ENCODE assay signal across 21 cellular contexts in the genomic region with DNA sequence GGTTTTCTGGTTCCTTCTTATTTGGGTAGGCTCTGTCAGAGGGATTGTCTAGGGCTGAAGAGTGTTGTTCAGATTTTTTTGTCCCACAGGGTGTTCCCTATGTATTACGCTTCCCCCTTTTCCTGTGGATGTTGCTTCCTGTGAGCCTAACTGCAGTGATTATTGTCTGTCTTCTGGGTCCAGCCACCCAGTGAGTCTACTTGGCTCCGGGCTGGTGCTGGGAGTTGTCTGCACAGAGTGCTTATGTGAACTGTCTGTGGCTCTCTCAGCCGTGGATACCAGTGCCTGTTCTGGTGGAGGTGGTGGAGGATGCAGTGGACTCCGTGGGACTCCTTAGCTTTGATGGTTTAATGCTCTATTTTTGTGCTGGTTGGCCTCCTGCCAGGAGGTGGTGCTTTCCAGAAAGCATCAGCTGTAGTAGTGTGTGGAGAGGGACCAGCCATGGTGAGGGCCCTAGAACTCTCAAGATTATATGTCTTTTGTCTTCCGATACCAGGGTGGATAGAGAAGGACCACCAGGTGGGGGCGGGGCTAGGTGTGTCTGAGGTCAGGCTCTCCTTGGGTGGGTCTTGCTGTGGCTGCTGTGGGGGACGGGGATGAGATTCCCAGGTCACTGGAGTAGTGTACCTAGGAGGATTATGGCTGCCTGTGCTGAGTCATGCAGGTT. TPM values are rescaled to one million over a fixed set of nuclear protein-coding genes. Genes with fewer than 3 reads are reported as not detected.
DNase-seq lines count a peak whose midpoint lies in the region; ATAC-seq lines count a peak whose summit lies in the region.
"Had no signal": no experiment of that assay in that cellular context is flagged by ENCODE, and none has a peak within 500 bp of the region (broad histone marks: within the 10 kb centered on the region; RNA-seq: fewer than 3 reads in every experiment).

No MANE protein-coding gene starts in this region.

- no peak for DNase-seq in activated naive CD4-positive, alpha-beta T cell treated with anti-CD3 and anti-CD28 coated beads, Interleukin-2, amount 10 ng/mL, durations not matched to agents 7 days and 5 days
- DNase-seq in G401 (ENCODE audit: low spot score) = peak; percentile 30
- no peak for DNase-seq in activated naive CD8-positive, alpha-beta T cell treated with anti-CD3 and anti-CD28 coated beads, Interleukin-2, amount 10 ng/mL, durations not matched to agents 7 days and 5 days
- no peak for DNase-seq in stimulated activated effector memory CD8-positive, alpha-beta T cell treated with anti-CD3 and anti-CD28 coated beads, Interleukin-12 subunit alpha, Interleukin-12 subunit beta, amount 100 ng/mL, for 72 hours (ENCODE audit: low spot score in 2 of 2)
- no peak for DNase-seq in NCI-H748 (lab: John Stamatoyannopoulos, UW; ENCODE audit: unreplicated experiment)
- no peak for DNase-seq in NCI-H146 (lab: John Stamatoyannopoulos, UW)
- no peak for DNase-seq in stimulated activated CD4-positive, alpha-beta T cell treated with anti-CD3 and anti-CD28 coated beads, Interleukin-1b, Interleukin-23, amount 100 ng/mL, for 48 hours
- DNase-seq: cortex of kidney; GM23248; mesenchymal stem cell; naive B cell; NCI-H1092 treated with DMSO at 0.1 percent for 48 hours; NCI-H2029 treated with DMSO at 0.1 percent for 48 hours; NCI-H510A; RPMI8226; spleen; stimulated activated CD4-positive, alpha-beta T cell treated with anti-CD3 and anti-CD28 coated beads, Interleukin-4, amount 100 ng/mL, for 24 hours; upper lobe of right lung had no signal

- no peak overlapping the region for H3K4me3 Mint-ChIP-seq in activated naive CD4-positive, alpha-beta T cell treated with anti-CD3 and anti-CD28 coated beads, Interleukin-2, amount 50 U/mL, for 24 hours
- no peak overlapping the region for H3K4me3 Mint-ChIP-seq in activated naive CD4-positive, alpha-beta T cell treated with anti-CD3 and anti-CD28 coated beads, Interleukin-2, amount 10 ng/mL, durations not matched to agents 7 days and 5 days
- H3K4me3 Mint-ChIP-seq in activated naive CD8-positive, alpha-beta T cell treated with anti-CD3 and anti-CD28 coated beads, Interleukin-2, amount 10 ng/mL, durations not matched to agents 7 days and 5 days = no peak overlapping the region
- H3K4me3 Mint-ChIP-seq in stimulated activated effector memory CD8-positive, alpha-beta T cell treated with anti-CD3 and anti-CD28 coated beads, Interleukin-12 subunit alpha, Interleukin-12 subunit beta, amount 100 ng/mL, for 72 hours = no peak overlapping the region
- H3K4me3 Mint-ChIP-seq: naive B cell had no signal

- in situ Hi-C loops in G401 (cut with HindIII; ENCODE audit: low sequenced_read_pairs) = no loop called here

- H3K27me3 Mint-ChIP-seq in activated naive CD4-positive, alpha-beta T cell treated with anti-CD3 and anti-CD28 coated beads, Interleukin-2, amount 50 U/mL, for 24 hours = no peaks in the 10 kb centered on the region
- H3K27me3 Mint-ChIP-seq in activated naive CD4-positive, alpha-beta T cell treated with anti-CD3 and anti-CD28 coated beads, Interleukin-2, amount 10 ng/mL, durations not matched to agents 7 days and 5 days = no peaks in the 10 kb centered on the region
- H3K27me3 Mint-ChIP-seq in activated naive CD8-positive, alpha-beta T cell treated with anti-CD3 and anti-CD28 coated beads, Interleukin-2, amount 10 ng/mL, durations not matched to agents 7 days and 5 days = no peaks in the 10 kb centered on the region
- H3K27me3 Mint-ChIP-seq: naive B cell had no signal

- peaks cover 79% of the 10 kb centered on the region for H3K4me1 Mint-ChIP-seq in activated naive CD4-positive, alpha-beta T cell treated with anti-CD3 and anti-CD28 coated beads, Interleukin-2, amount 50 U/mL, for 24 hours
- H3K4me1 Mint-ChIP-seq in activated naive CD4-positive, alpha-beta T cell treated with anti-CD3 and anti-CD28 coated beads, Interleukin-2, amount 10 ng/mL, durations not matched to agents 7 days and 5 days = peaks cover 70% of the 10 kb centered on the region
- peaks cover 48% of the 10 kb centered on the region for H3K4me1 Mint-ChIP-seq in activated naive CD8-positive, alpha-beta T cell treated with anti-CD3 and anti-CD28 coated beads, Interleukin-2, amount 10 ng/mL, durations not matched to agents 7 days and 5 days
- H3K4me1 Mint-ChIP-seq in stimulated activated effector memory CD8-positive, alpha-beta T cell treated with anti-CD3 and anti-CD28 coated beads, Interleukin-12 subunit alpha, Interleukin-12 subunit beta, amount 100 ng/mL, for 72 hours = peaks cover 57% of the 10 kb centered on the region

- ATAC-seq in activated naive CD8-positive, alpha-beta T cell treated with anti-CD3 and anti-CD28 coated beads, Interleukin-2, amount 10 ng/mL, durations not matched to agents 7 days and 5 days (ENCODE audit: low read depth) = no peak
- no peak for ATAC-seq in stimulated activated effector memory CD8-positive, alpha-beta T cell treated with anti-CD3 and anti-CD28 coated beads, Interleukin-12 subunit alpha, Interleukin-12 subunit beta, amount 100 ng/mL, for 72 hours
- ATAC-seq: HepG2, SK-N-SH treated with all-trans-retinoic acid at 6 μM for 48 hours, upper lobe of right lung had no signal

- POLR2A ChIA-PET in activated naive CD8-positive, alpha-beta T cell treated with anti-CD3 and anti-CD28 coated beads, Interleukin-2, amount 10 ng/mL, durations not matched to agents 7 days and 5 days (lab: Charles Lee) = interaction anchor here (0.7 kb wide), 1 partner anchor 13 kb away, joined by 3 read pairs; no protein-coding TSS in a partner anchor

- CTCF ChIA-PET in activated naive CD4-positive, alpha-beta T cell treated with anti-CD3 and anti-CD28 coated beads, Interleukin-2, amount 10 ng/mL, durations not matched to agents 7 days and 5 days (lab: Charles Lee) = no interaction called here

- H3K36me3 Mint-ChIP-seq in activated naive CD4-positive, alpha-beta T cell treated with anti-CD3 and anti-CD28 coated beads, Interleukin-2, amount 50 U/mL, for 24 hours = peaks cover 67% of the 10 kb centered on the region
- peaks cover 83% of the 10 kb centered on the region for H3K36me3 Mint-ChIP-seq in activated naive CD4-positive, alpha-beta T cell treated with anti-CD3 and anti-CD28 coated beads, Interleukin-2, amount 10 ng/mL, durations not matched to agents 7 days and 5 days
- peaks cover 84% of the 10 kb centered on the region for H3K36me3 Mint-ChIP-seq in activated naive CD8-positive, alpha-beta T cell treated with anti-CD3 and anti-CD28 coated beads, Interleukin-2, amount 10 ng/mL, durations not matched to agents 7 days and 5 days
- peaks cover 35% of the 10 kb centered on the region for H3K36me3 Mint-ChIP-seq in stimulated activated effector memory CD8-positive, alpha-beta T cell treated with anti-CD3 and anti-CD28 coated beads, Interleukin-12 subunit alpha, Interleukin-12 subunit beta, amount 100 ng/mL, for 72 hours

- peaks cover 5% of the 10 kb centered on the region for H3K9me3 Mint-ChIP-seq in activated naive CD4-positive, alpha-beta T cell treated with anti-CD3 and anti-CD28 coated beads, Interleukin-2, amount 50 U/mL, for 24 hours
- peaks cover 41% of the 10 kb centered on the region for H3K9me3 Mint-ChIP-seq in activated naive CD4-positive, alpha-beta T cell treated with anti-CD3 and anti-CD28 coated beads, Interleukin-2, amount 10 ng/mL, durations not matched to agents 7 days and 5 days
- peaks cover 17% of the 10 kb centered on the region for H3K9me3 Mint-ChIP-seq in activated naive CD8-positive, alpha-beta T cell treated with anti-CD3 and anti-CD28 coated beads, Interleukin-2, amount 10 ng/mL, durations not matched to agents 7 days and 5 days
- peaks cover 2% of the 10 kb centered on the region for H3K9me3 Mint-ChIP-seq in stimulated activated effector memory CD8-positive, alpha-beta T cell treated with anti-CD3 and anti-CD28 coated beads, Interleukin-12 subunit alpha, Interleukin-12 subunit beta, amount 100 ng/mL, for 72 hours

- peak overlapping the region; percentile 71 for H3K27ac Mint-ChIP-seq in activated naive CD4-positive, alpha-beta T cell treated with anti-CD3 and anti-CD28 coated beads, Interleukin-2, amount 50 U/mL, for 24 hours
- no peak overlapping the region for H3K27ac Mint-ChIP-seq in activated naive CD4-positive, alpha-beta T cell treated with anti-CD3 and anti-CD28 coated beads, Interleukin-2, amount 10 ng/mL, durations not matched to agents 7 days and 5 days
- H3K27ac Mint-ChIP-seq in activated naive CD8-positive, alpha-beta T cell treated with anti-CD3 and anti-CD28 coated beads, Interleukin-2, amount 10 ng/mL, durations not matched to agents 7 days and 5 days = peak overlapping the region; percentile 13
- peak overlapping the region; percentile 16 for H3K27ac Mint-ChIP-seq in stimulated activated effector memory CD8-positive, alpha-beta T cell treated with anti-CD3 and anti-CD28 coated beads, Interleukin-12 subunit alpha, Interleukin-12 subunit beta, amount 100 ng/mL, for 72 hours

RNA-seq across cellular contexts. Expression of a gene that starts 53.8 kb away (rescaled TPM):
- total RNA-seq in G401 (2014; rRNA removed; shearing (Covaris generic)) = 6.8 and 7.2 TPM in 2 replicates
- 10 to 100 TPM; 55.3 to 58.9 TPM for total RNA-seq in activated naive CD8-positive, alpha-beta T cell treated with anti-CD3 and anti-CD28 coated beads, Interleukin-2, amount 10 ng/mL, durations not matched to agents 7 days and 5 days
